In genomic region chr4:88208146-88208545, GRCh38 we compare ENCODE assay signal across 31 cellular contexts. TPM values are rescaled to one million over a fixed set of nuclear protein-coding genes. Genes with fewer than 3 reads are reported as not detected.
"Had no signal": no experiment of that assay in that cellular context is flagged by ENCODE, and none has a peak within 500 bp of the region (broad histone marks: within the 10 kb centered on the region; RNA-seq: fewer than 3 reads in every experiment).

No MANE protein-coding gene starts in this region.

- H3K4me3 Mint-ChIP-seq: activated B cell treated with CpG ODN at 0.5 μM for 24 hours; activated CD8-positive, alpha-beta T cell treated with anti-CD3 and anti-CD28 coated beads for 36 hours; activated naive CD8-positive, alpha-beta T cell; activated T-cell treated with anti-CD3 and anti-CD28 coated beads, Interleukin-2, amount 50 U/mL, for 4 hours; activated T-helper 17 cell treated with anti-CD3 and anti-CD28 coated beads, Interleukin-2, amount 50 U/mL, for 72 hours; brain; T-helper 17 cell; T-helper 2 cell treated with Interferon-gamma antibody and Interleukin-4, amounts not matched to agents 5 μg/mL and 100 μg/mL, for 36 hours had no signal

- H3K4me1 Mint-ChIP-seq: activated B cell treated with CpG ODN at 0.5 μM for 24 hours; activated T-helper 17 cell treated with anti-CD3 and anti-CD28 coated beads, Interleukin-2, amount 50 U/mL, for 72 hours; brain had no signal

- H3K36me3 Mint-ChIP-seq: activated naive CD8-positive, alpha-beta T cell; brain had no signal

- H3K27ac Mint-ChIP-seq: activated B cell treated with CpG ODN at 0.5 μM for 24 hours; activated CD8-positive, alpha-beta T cell treated with anti-CD3 and anti-CD28 coated beads for 36 hours; activated naive CD8-positive, alpha-beta T cell; activated T-helper 17 cell treated with anti-CD3 and anti-CD28 coated beads, Interleukin-2, amount 50 U/mL, for 72 hours; brain; T-helper 17 cell; T-helper 2 cell treated with Interferon-gamma antibody and Interleukin-4, amounts not matched to agents 5 μg/mL and 100 μg/mL, for 36 hours had no signal

- DNase-seq: activated B cell treated with CpG ODN at 0.5 μM for 24 hours; activated CD4-positive, alpha-beta T cell treated with anti-CD3 and anti-CD28 coated beads for 48 hours; activated CD4-positive, alpha-beta T cell treated with anti-CD3 and anti-CD28 coated beads, Interleukin-2, amount 50 U/mL, for 1 hour; activated CD4-positive, alpha-beta T cell treated with anti-CD3 and anti-CD28 coated beads, Interleukin-2, amount 50 U/mL, for 48 hours; activated CD8-positive, alpha-beta memory T cell treated with anti-CD3 and anti-CD28 coated beads for 24 hours; activated CD8-positive, alpha-beta T cell treated with anti-CD3 and anti-CD28 coated beads for 36 hours; activated effector memory CD4-positive, alpha-beta T cell treated with Interleukin-2 at 50 U/mL for 16 hours; activated gamma-delta T cell treated with Interleukin-2 at 50 U/mL for 16 hours; activated naive CD4-positive, alpha-beta T cell treated with anti-CD3 and anti-CD28 coated beads, Interleukin-2, amount 50 U/mL, for 16 hours; activated naive CD4-positive, alpha-beta T cell treated with Interleukin-2 at 50 U/mL for 16 hours; activated T-cell treated with anti-CD3 and anti-CD28 coated beads, Interleukin-2, amount 50 U/mL, for 4 hours; central memory CD4-positive, alpha-beta T cell; cerebellar nuclear complex; colonic mucosa; effector CD8-positive, alpha-beta T cell; foreskin keratinocyte; gastrocnemius medialis; glutamatergic neuron; heart left ventricle; T-helper 17 cell; T1000; WERI-Rb-1 had no signal

- H3K27ac ChIP-seq: ascending aorta, breast epithelium, cardiac muscle cell, colonic mucosa, epithelial cell of prostate, foreskin keratinocyte, gastrocnemius medialis, heart left ventricle, WERI-Rb-1 had no signal

- H3K36me3 ChIP-seq: ascending aorta, breast epithelium, cardiac muscle cell, colonic mucosa, gastrocnemius medialis, heart left ventricle, WERI-Rb-1 had no signal

- H3K9me3 Mint-ChIP-seq: activated B cell treated with CpG ODN at 0.5 μM for 24 hours; activated CD8-positive, alpha-beta T cell treated with anti-CD3 and anti-CD28 coated beads for 36 hours; activated T-cell treated with anti-CD3 and anti-CD28 coated beads, Interleukin-2, amount 50 U/mL, for 4 hours; activated T-helper 17 cell treated with anti-CD3 and anti-CD28 coated beads, Interleukin-2, amount 50 U/mL, for 72 hours; brain; T-helper 2 cell treated with Interferon-gamma antibody and Interleukin-4, amounts not matched to agents 5 μg/mL and 100 μg/mL, for 36 hours had no signal

- H3K4me1 ChIP-seq: breast epithelium, colonic mucosa, foreskin keratinocyte, gastrocnemius medialis had no signal

- H3K27me3 Mint-ChIP-seq: activated CD8-positive, alpha-beta T cell treated with anti-CD3 and anti-CD28 coated beads for 36 hours; activated naive CD8-positive, alpha-beta T cell had no signal

- H3K4me3 ChIP-seq: ascending aorta, breast epithelium, cardiac muscle cell, colonic mucosa, gastrocnemius medialis, heart left ventricle had no signal

- ATAC-seq: activated CD4-positive, CD25-positive, alpha-beta regulatory T cell treated with anti-CD3 and anti-CD28 coated beads, Interleukin-2, amount 50 U/mL, for 24 hours; activated CD8-positive, alpha-beta T cell treated with anti-CD3 and anti-CD28 coated beads for 36 hours; activated T-cell treated with anti-CD3 and anti-CD28 coated beads, Interleukin-2, amount 50 U/mL, for 4 hours; activated T-helper 17 cell treated with anti-CD3 and anti-CD28 coated beads, Interleukin-2, amount 50 U/mL, for 72 hours; foreskin keratinocyte; gastrocnemius medialis; heart left ventricle; T-helper 17 cell had no signal

- H3K9me3 ChIP-seq: ascending aorta, breast epithelium, colonic mucosa, gastrocnemius medialis, heart left ventricle had no signal

- H3K27me3 ChIP-seq: ascending aorta, breast epithelium, cardiac muscle cell, colonic mucosa, foreskin keratinocyte, gastrocnemius medialis, heart left ventricle had no signal

RNA-seq across cellular contexts. Expression of gene ABCG2, which starts 49.7 kb away (rescaled TPM):
- total RNA-seq: cardiac muscle cell had no signal
- polyA plus RNA-seq: cardiac muscle cell had no signal
